Comparison of ENCODE assay signal across 1 cellular context in the genomic region with DNA sequence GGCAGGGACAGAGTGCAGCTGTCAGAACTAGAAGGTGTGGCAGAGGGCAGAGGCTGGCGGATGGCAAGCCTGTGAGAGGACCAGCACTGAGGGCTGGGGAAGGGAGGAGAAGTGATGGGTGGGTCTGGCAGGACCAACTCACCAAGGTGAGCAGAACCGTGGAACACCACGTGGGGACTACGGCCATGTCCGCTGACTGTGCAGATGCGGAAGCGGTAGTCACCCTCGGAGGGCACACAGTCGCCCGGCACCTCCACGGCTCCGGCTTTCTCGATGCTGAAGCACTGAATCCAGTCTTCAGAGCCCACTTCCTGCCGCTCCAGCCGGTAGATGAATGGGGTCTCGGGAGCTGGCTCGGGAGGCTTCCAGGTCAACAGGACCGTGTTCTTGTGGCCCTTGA.
TF ChIP-seq lines count a peak whose summit lies in the region.

No MANE protein-coding gene starts in this region.

TF ChIP-seq in H1, 55 proteins besides CTCF, POLR2A, EP300 and RAD21:
- no peak for TF ChIP-seq TCF12 (IDR thresholded peaks at IDR 0.05; ENCODE audit: low read depth, low read length)
- no peak for TF ChIP-seq RBBP5 (IDR thresholded peaks at IDR 0.05; ENCODE audit: borderline replicate concordance, low read depth, low read length)
- no peak for TF ChIP-seq SRF (IDR thresholded peaks at IDR 0.05; ENCODE audit: low read depth, low read length)
- no peak for TF ChIP-seq SP1 (IDR thresholded peaks at IDR 0.05; ENCODE audit: low read depth, low read length)
- no peak for TF ChIP-seq SUZ12 (IDR thresholded peaks at IDR 0.05; ENCODE audit: low read length)
- no peak for TF ChIP-seq SIN3A (conservative IDR thresholded peaks at IDR 0.05 in 1 of 2, IDR thresholded peaks at IDR 0.05 in 1 of 2; ENCODE audit: low read depth in 1 of 2, low read length in 2 of 2)
- TF ChIP-seq SIRT6 (IDR thresholded peaks at IDR 0.05; ENCODE audit: low read length) = no peak
- TF ChIP-seq, protein P1, sequence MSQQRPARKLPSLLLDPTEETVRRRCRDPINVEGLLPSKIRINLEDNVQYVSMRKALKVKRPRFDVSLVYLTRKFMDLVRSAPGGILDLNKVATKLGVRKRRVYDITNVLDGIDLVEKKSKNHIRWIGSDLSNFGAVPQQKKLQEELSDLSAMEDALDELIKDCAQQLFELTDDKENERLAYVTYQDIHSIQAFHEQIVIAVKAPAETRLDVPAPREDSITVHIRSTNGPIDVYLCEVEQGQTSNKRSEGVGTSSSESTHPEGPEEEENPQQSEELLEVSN (IDR thresholded peaks at IDR 0.05) = no peak
- TF ChIP-seq HDAC2 (IDR thresholded peaks at IDR 0.05; ENCODE audit: borderline replicate concordance in 1 of 2, low read depth in 2 of 2, low read length in 2 of 2) = no peak
- no peak for TF ChIP-seq EZH2 (IDR thresholded peaks at IDR 0.05; ENCODE audit: low read depth, low read length, severe bottlenecking)
